ENCODE assay signal across 9 cellular contexts in the genomic region with DNA sequence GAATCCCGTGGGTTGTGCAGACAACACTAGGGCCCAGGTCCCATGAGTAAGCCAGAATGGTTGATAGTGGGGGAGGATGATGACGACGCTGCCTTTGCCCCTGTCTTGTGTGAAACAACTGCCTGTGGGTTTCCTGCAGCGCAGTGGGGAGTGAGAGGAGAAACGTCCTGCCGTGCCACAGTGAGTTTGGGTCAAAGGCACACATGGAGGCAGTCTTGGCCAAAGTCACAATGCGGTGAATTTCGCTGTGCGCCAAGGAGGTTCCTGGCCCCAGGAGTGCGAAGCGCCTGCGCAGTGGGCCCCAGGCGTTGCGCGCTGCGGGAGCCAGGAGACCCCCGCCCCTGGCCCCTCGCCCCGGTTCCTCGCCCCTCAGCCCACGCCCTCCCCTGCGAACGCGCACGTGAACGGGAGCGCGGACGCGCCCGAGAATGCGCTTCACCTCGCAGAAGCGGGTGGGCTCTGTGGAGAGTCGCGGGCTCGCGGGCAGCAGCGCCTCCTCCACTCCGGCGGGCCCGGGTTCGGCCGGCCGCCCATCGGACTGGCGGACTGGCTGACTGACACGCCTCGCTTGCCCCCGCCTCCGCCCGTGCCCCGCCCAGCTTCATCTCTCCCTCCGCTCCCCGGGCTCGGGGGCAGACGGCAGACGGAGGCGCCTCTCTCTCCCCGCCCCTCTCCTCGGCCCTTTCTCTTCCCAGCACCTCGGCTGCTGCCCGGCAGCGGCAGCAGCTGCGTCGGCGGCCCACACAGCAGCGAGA. TPM values are rescaled to one million over a fixed set of nuclear protein-coding genes. Genes with fewer than 3 reads are reported as not detected.
DNase-seq lines count a peak whose midpoint lies in the region; ATAC-seq lines count a peak whose summit lies in the region.
"Had no signal": no experiment of that assay in that cellular context is flagged by ENCODE, and none has a peak within 500 bp of the region (broad histone marks: within the 10 kb centered on the region; RNA-seq: fewer than 3 reads in every experiment).

A gene (plus strand): TSS at position 635 of the 755 bp plus-strand sequence. CDS start 144 bp downstream, outside the sequence.

- no peaks in the 10 kb centered on the region for H3K4me1 ChIP-seq in ectodermal cell (ENCODE audit: control insufficient read depth, insufficient read depth, low read length)

- peak; percentile 30 for DNase-seq in DMS 273 (lab: John Stamatoyannopoulos, UW; ENCODE audit: unreplicated experiment)
- DNase-seq in DMS 273 treated with DMSO at 0.1 percent for 48 hours (lab: John Stamatoyannopoulos, UW): no peak
- peak; percentile 38 for DNase-seq in activated CD4-positive, CD25-positive, alpha-beta regulatory T cell treated with anti-CD3 and anti-CD28 coated beads, Interleukin-2, amount 50 U/mL, for 72 hours
- DNase-seq in memory B cell (ENCODE audit: low spot score in 2 of 2): peak in 1 of 2 donors; percentile 17
- peak; percentile 2 to 47 for DNase-seq in stimulated activated effector memory CD8-positive, alpha-beta T cell treated with anti-CD3 and anti-CD28 coated beads, Interleukin-12 subunit alpha, Interleukin-12 subunit beta, amount 100 ng/mL, for 72 hours (ENCODE audit: low spot score in 2 of 2)
- no peak for DNase-seq in NCI-H1436 treated with DMSO at 0.1 percent for 48 hours (lab: John Stamatoyannopoulos, UW)

- no peaks in the 10 kb centered on the region for H3K36me3 ChIP-seq in ectodermal cell (ENCODE audit: control insufficient read depth, insufficient read depth, low read length)

- peak; percentile 56 for ATAC-seq in memory B cell (ENCODE audit: low read depth)
- ATAC-seq in stimulated activated effector memory CD8-positive, alpha-beta T cell treated with anti-CD3 and anti-CD28 coated beads, Interleukin-12 subunit alpha, Interleukin-12 subunit beta, amount 100 ng/mL, for 72 hours: peak; percentile 79
- no peak for ATAC-seq in HG03039 (IDR thresholded peaks at IDR 0.05; ENCODE audit: unreplicated experiment)

- no peaks in the 10 kb centered on the region for H3K9me3 Mint-ChIP-seq in memory B cell
- H3K9me3 Mint-ChIP-seq in stimulated activated effector memory CD8-positive, alpha-beta T cell treated with anti-CD3 and anti-CD28 coated beads, Interleukin-12 subunit alpha, Interleukin-12 subunit beta, amount 100 ng/mL, for 72 hours: no peaks in the 10 kb centered on the region

- peak within 1 kb of the TSS; percentile 56 for H3K27ac Mint-ChIP-seq in memory B cell
- peak within 1 kb of the TSS; percentile 71 for H3K27ac Mint-ChIP-seq in stimulated activated effector memory CD8-positive, alpha-beta T cell treated with anti-CD3 and anti-CD28 coated beads, Interleukin-12 subunit alpha, Interleukin-12 subunit beta, amount 100 ng/mL, for 72 hours

- H3K27me3 Mint-ChIP-seq in memory B cell: peaks cover 1% of the 10 kb centered on the region

- H3K4me3 ChIP-seq in ectodermal cell (ENCODE audit: insufficient read depth, low read depth, low read length): peak within 1 kb of the TSS; percentile 49

- no peaks in the 10 kb centered on the region for H3K27me3 ChIP-seq in ectodermal cell (ENCODE audit: control insufficient read depth, insufficient read depth, low read length, poor library complexity, severe bottlenecking)

- no peaks in the 10 kb centered on the region for H3K4me1 Mint-ChIP-seq in memory B cell
- peaks cover 5% of the 10 kb centered on the region for H3K4me1 Mint-ChIP-seq in stimulated activated effector memory CD8-positive, alpha-beta T cell treated with anti-CD3 and anti-CD28 coated beads, Interleukin-12 subunit alpha, Interleukin-12 subunit beta, amount 100 ng/mL, for 72 hours

- 1 to 2% methylated on average over 68 of the region's 68 CpGs for WGBS in ectodermal cell, 2 experiments

- peaks cover under 1% of the 10 kb centered on the region for H3K36me3 Mint-ChIP-seq in memory B cell
- H3K36me3 Mint-ChIP-seq in stimulated activated effector memory CD8-positive, alpha-beta T cell treated with anti-CD3 and anti-CD28 coated beads, Interleukin-12 subunit alpha, Interleukin-12 subunit beta, amount 100 ng/mL, for 72 hours: no peaks in the 10 kb centered on the region

- H3K4me3 Mint-ChIP-seq in memory B cell: peak within 1 kb of the TSS; percentile 81
- H3K4me3 Mint-ChIP-seq in stimulated activated effector memory CD8-positive, alpha-beta T cell treated with anti-CD3 and anti-CD28 coated beads, Interleukin-12 subunit alpha, Interleukin-12 subunit beta, amount 100 ng/mL, for 72 hours: peak within 1 kb of the TSS; percentile 72

- H3K9me3 ChIP-seq in ectodermal cell (ENCODE audit: control insufficient read depth, low read length): no peaks in the 10 kb centered on the region

- H3K27ac ChIP-seq in ectodermal cell (ENCODE audit: insufficient read depth, low read depth, low read length, poor library complexity, severe bottlenecking): peak within 1 kb of the TSS; percentile 26
- H3K27ac ChIP-seq: 22Rv1 had no signal

RNA-seq across cellular contexts. Expression of the gene that starts here (rescaled TPM):
- polyA plus RNA-seq in ectodermal cell (2013, experiment 1 of 4): 22.2 TPM
- polyA plus RNA-seq in ectodermal cell (2013, experiment 2 of 4): 21.0 TPM
- polyA plus RNA-seq in ectodermal cell (2013, experiment 3 of 4): 20.3 TPM
- polyA plus RNA-seq in ectodermal cell (2013, experiment 4 of 4): 21.6 TPM

Comparison
In these comparisons a context has a peak if more than half of its experiments do, and no peak if none do; other contexts are left out.
1. DNase-seq: peak in DMS 273 (single experiment), activated CD4-positive, CD25-positive, alpha-beta regulatory T cell treated with anti-CD3 and anti-CD28 coated beads, Interleukin-2, amount 50 U/mL, for 72 hours (single experiment) and stimulated activated effector memory CD8-positive, alpha-beta T cell treated with anti-CD3 and anti-CD28 coated beads, Interleukin-12 subunit alpha, Interleukin-12 subunit beta, amount 100 ng/mL, for 72 hours (2 of 2); none in DMS 273 treated with DMSO at 0.1 percent for 48 hours (single experiment) and NCI-H1436 treated with DMSO at 0.1 percent for 48 hours (single experiment).